9 cellular contexts compared by ENCODE assay signal in the genomic region with DNA sequence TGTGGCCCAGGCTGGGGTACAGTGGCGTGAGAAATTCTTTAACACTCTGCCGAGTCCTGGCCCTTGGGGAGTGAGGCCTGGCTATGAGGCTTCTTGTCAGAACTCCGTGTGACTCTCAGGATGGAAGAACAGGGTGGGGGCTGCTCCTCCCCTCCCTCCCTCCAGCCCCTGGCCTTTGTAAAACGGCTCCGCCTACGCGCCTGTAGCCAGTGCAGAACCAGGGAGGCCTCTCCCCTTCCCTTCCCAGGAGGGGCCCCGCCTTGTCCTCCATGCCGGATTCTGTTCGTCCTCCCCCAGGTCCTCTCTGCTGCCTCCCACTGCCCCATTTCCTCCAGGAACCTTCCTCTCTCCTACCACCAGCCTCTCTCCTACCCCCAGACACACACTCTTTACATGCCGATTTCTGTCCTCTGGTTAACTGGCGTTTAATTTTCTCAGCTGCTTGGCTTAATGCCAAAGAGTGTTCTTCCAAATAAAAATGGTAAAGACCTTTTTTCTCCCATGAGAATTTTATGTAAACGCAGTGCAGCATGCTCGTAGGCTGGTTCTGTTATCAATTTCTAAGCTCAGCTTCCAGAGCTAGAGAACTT.
DNase-seq lines count a peak whose midpoint lies in the region; ATAC-seq, FAIRE-seq and TF ChIP-seq lines count a peak whose summit lies in the region.
"Had no signal": no experiment of that assay in that cellular context is flagged by ENCODE, and none has a peak within 500 bp of the region (broad histone marks: within the 10 kb centered on the region; RNA-seq: fewer than 3 reads in every experiment).

No MANE protein-coding gene starts in this region.

- TF ChIP-seq CTCF in C4-2B (conservative IDR thresholded peaks at IDR 0.05) (no peak), coronary artery (IDR thresholded peaks at IDR 0.05) (no peak)

- H3K9ac ChIP-seq in muscle layer of colon (ENCODE audit: low read length), result peak overlapping the region; percentile 62

- no peak for ATAC-seq in GM18502 (IDR thresholded peaks at IDR 0.05; ENCODE audit: poor library complexity, unreplicated experiment)

- H3K27ac ChIP-seq in C4-2B (peak overlapping the region; percentile 98), coronary artery (no peak overlapping the region), muscle layer of colon (ENCODE audit: low read depth, low read length) (peak overlapping the region; percentile 36)

- peaks cover 13% of the 10 kb centered on the region for H3K36me3 ChIP-seq in muscle layer of colon (ENCODE audit: insufficient read depth, low read length)

- H3K27me3 ChIP-seq in muscle layer of colon (ENCODE audit: control insufficient read depth in 1 of 2, insufficient read depth in 2 of 2, low read length in 2 of 2), result no peaks in the 10 kb centered on the region

- peak overlapping the region; percentile 27 for H3K4me3 ChIP-seq in coronary artery
- H3K4me3 ChIP-seq in muscle layer of colon (ENCODE audit: low read depth in 1 of 2, low read length in 2 of 2), result peak overlapping the region in 1 of 2 donors; percentile 54

- H3K4me1 ChIP-seq in muscle layer of colon (ENCODE audit: insufficient read depth, low read length), result peaks cover 65% of the 10 kb centered on the region

- DNase-seq in NCI-H1694 (lab: John Stamatoyannopoulos, UW) (peak; percentile 23), coronary artery (ENCODE audit: low spot score) (no peak), urothelium cell line (ENCODE audit: low spot score) (no peak), NCI-H1048 (lab: John Stamatoyannopoulos, UW) (no peak)
- DNase-seq in activated CD4-positive, alpha-beta T cell treated with anti-CD3 and anti-CD28 coated beads, Interleukin-2, amount 50 U/mL, for 1 hour, result no peak
- DNase-seq: activated CD4-positive, alpha-beta T cell treated with anti-CD3 and anti-CD28 coated beads, Interleukin-2, amount 50 U/mL, for 4 hours had no signal

- FAIRE-seq in urothelium cell line (lab: Jason Lieb, UNC), result no peak

- H3K9me3 ChIP-seq in muscle layer of colon (ENCODE audit: low read length), result no peaks in the 10 kb centered on the region

Comparison
In these comparisons a context has a peak if more than half of its experiments do, and no peak if none do; other contexts are left out.
1. H3K27ac ChIP-seq: peak in C4-2B (single experiment) and muscle layer of colon (single experiment); none in coronary artery (0 of 2).